ENCODE assay signal across 1 cellular context in the genomic region with DNA sequence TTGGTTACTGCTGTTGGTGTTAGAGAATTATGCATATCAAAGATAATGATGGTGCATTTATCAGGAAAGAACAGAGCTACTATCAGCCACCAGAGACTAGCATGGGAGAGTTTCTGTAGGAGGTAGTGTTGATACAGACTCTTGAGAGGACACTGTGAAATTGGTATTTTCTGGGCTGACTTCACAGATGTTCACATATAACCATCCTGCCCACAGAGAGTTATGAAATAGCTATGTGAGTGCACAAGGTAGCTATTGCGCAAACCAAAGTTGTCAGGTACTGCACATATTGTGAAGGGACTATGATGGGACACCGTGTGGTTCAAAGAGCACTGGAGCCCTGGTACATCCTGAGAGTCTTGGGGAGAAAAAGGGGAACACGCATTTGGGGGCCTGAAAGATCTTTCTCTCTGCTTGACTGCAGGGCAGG.
TF ChIP-seq lines count a peak whose summit lies in the region.

No MANE protein-coding gene starts in this region.

TF ChIP-seq in liver, 16 proteins besides CTCF, POLR2A, EP300 and RAD21 (continued from another document):
- TF ChIP-seq HNF4A (conservative IDR thresholded peaks at IDR 0.05) (peak; percentile 88 to 94), NR2F2 (IDR thresholded peaks at IDR 0.05) (no peak), EGR1 (IDR thresholded peaks at IDR 0.05; ENCODE audit: low read depth in 2 of 2) (peak in 1 of 2 donors; percentile 53), HNF4G (IDR thresholded peaks at IDR 0.05) (peak; percentile 60), FOXA1 (IDR thresholded peaks at IDR 0.05) (peak; percentile 46), FOXA2 (IDR thresholded peaks at IDR 0.05) (peak; percentile 51)
